ENCODE assay signal across 20 cellular contexts in the genomic region with DNA sequence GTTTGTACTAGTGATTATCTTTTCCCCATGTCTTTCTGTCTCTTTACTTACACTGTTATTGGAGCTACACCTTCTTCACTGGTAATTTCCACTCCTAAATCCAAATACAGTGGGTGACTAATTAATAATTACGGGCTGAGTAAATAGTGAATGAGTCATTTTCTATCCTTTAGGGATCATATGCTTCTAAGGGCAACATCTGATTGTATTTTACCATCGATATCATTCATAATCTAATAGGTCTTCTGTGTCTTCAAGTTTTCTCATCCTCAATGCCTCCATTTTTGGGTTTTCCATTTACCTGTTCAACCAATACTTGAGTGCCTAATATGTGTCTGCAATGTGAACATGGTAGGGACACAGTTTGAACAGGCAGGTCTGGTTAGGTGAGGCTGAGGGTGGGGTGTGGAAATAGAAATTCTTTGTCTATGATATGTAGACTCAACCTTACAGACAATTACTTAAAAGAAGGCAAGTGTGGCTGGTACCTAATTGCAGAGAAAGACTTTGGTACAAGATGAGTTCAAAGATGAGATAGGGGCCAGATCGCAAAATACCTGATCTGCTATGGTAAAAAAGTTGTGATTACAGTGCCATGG. TPM values are rescaled to one million over a fixed set of nuclear protein-coding genes. Genes with fewer than 3 reads are reported as not detected.
DNase-seq lines count a peak whose midpoint lies in the region; ATAC-seq and TF ChIP-seq lines count a peak whose summit lies in the region.
"Had no signal": no experiment of that assay in that cellular context is flagged by ENCODE, and none has a peak within 500 bp of the region (broad histone marks: within the 10 kb centered on the region; RNA-seq: fewer than 3 reads in every experiment).

No MANE protein-coding gene starts in this region.

- H2AFZ ChIP-seq in PC-9 (no peak overlapping the region), trophoblast cell (ENCODE audit: insufficient read depth, low read length, poor library complexity) (no peak overlapping the region)

- no peak overlapping the region for H4K91ac ChIP-seq in trophoblast cell (ENCODE audit: low read depth, low read length)

- no peaks in the 10 kb centered on the region for H3K9me3 ChIP-seq in PC-9 (ENCODE audit: insufficient read depth, low read depth)
- H3K9me3 ChIP-seq in trophoblast cell (ENCODE audit: insufficient read depth, low read depth, low read length), result peaks cover 2% of the 10 kb centered on the region
- H3K9me3 ChIP-seq in MG63, result no peaks in the 10 kb centered on the region
- no peaks in the 10 kb centered on the region for H3K9me3 ChIP-seq in SJCRH30 (replicated peaks)
- no peaks in the 10 kb centered on the region for H3K9me3 ChIP-seq in lower lobe of right lung
- H3K9me3 ChIP-seq: BLaER1, HAP-1 had no signal

- peaks cover 59% of the 10 kb centered on the region for H3K79me2 ChIP-seq in PC-9 (ENCODE audit: low read depth)
- H3K79me2 ChIP-seq in trophoblast cell (ENCODE audit: control insufficient read depth, insufficient read depth, low read length, poor library complexity), result no peaks in the 10 kb centered on the region

- DNase-seq in HCEC 1CT (peak; percentile 24), PC-9 (peak in 1 of 2 experiments; percentile 60), epithelial cell of esophagus (ENCODE audit: low read depth) (peak; percentile 78), trophoblast cell (peak; percentile 23 to 44), MG63 (no peak), SJCRH30 (no peak), lower lobe of right lung (no peak)
- no peak for DNase-seq in activated T-cell treated with anti-CD3 and anti-CD28 coated beads, Interleukin-2, amount 50 U/mL, for 48 hours
- DNase-seq: CD8-positive, alpha-beta T cell; NCI-H1048; NCI-H1436; NCI-H1930; NCI-H345; NCI-H524 treated with DMSO at 0.1 percent for 48 hours had no signal

- H3K27me3 ChIP-seq in PC-9 (ENCODE audit: insufficient read depth, low read depth) (no peaks in the 10 kb centered on the region), trophoblast cell (ENCODE audit: insufficient read depth, low read length) (no peaks in the 10 kb centered on the region), MG63 (no peaks in the 10 kb centered on the region), SJCRH30 (no peaks in the 10 kb centered on the region), lower lobe of right lung (ENCODE audit: low read depth) (no peaks in the 10 kb centered on the region)
- H3K27me3 ChIP-seq: BLaER1 had no signal

- ATAC-seq in lower lobe of right lung, result no peak
- ATAC-seq: CD8-positive, alpha-beta T cell; HepG2; Right ventricle myocardium inferior had no signal

- no peak overlapping the region for H4K12ac ChIP-seq in trophoblast cell (ENCODE audit: low read depth, low read length)

- H3K4me2 ChIP-seq in PC-9 (peak overlapping the region; percentile 54), trophoblast cell (ENCODE audit: low read length) (no peak overlapping the region)
- H3K4me2 ChIP-seq: BLaER1, KMS-11 had no signal

- H3K36me3 ChIP-seq in PC-9 (ENCODE audit: low read depth), result peaks cover 7% of the 10 kb centered on the region; the same call in 1 of the 2 replicates
- peaks cover 2 to 3% of the 10 kb centered on the region in 2 experiments for H3K36me3 ChIP-seq in trophoblast cell (ENCODE audit: control insufficient read depth in 1 of 2, insufficient read depth in 2 of 2, low read length in 2 of 2)
- H3K36me3 ChIP-seq in MG63, result 0 out of 2 replicates have a peak, but pooled peaks cover 2% of the 10 kb centered on the region
- no peaks in the 10 kb centered on the region for H3K36me3 ChIP-seq in SJCRH30
- no peaks in the 10 kb centered on the region for H3K36me3 ChIP-seq in lower lobe of right lung
- H3K36me3 ChIP-seq: HAP-1 had no signal

- H4K20me1 ChIP-seq in PC-9 (ENCODE audit: insufficient read depth), result no peaks in the 10 kb centered on the region

- POLR2A ChIA-PET in PC-9 (lab: Charles Lee; ENCODE audit: unreplicated experiment), result no interaction called here

- no peak overlapping the region for H3K18ac ChIP-seq in trophoblast cell (ENCODE audit: low read length)

- no peak overlapping the region for H3K4ac ChIP-seq in trophoblast cell (ENCODE audit: low read depth, low read length)

- CTCF ChIA-PET in PC-9 (lab: Charles Lee), result interaction anchor here (0.7 kb wide), 1 partner anchor 18 kb away, joined by 3 read pairs; no protein-coding TSS in a partner anchor

- no peak for TF ChIP-seq CTCF in PC-9 (conservative IDR thresholded peaks at IDR 0.05)
- no peak for TF ChIP-seq CTCF in epithelial cell of esophagus (IDR thresholded peaks at IDR 0.05; ENCODE audit: insufficient read depth, low read depth, low read length, missing control alignments)
- TF ChIP-seq CTCF in lower lobe of right lung (IDR thresholded peaks at IDR 0.05), result no peak

- H3K23ac ChIP-seq in trophoblast cell (ENCODE audit: low read length), result no peak overlapping the region

- H3K9ac ChIP-seq in trophoblast cell (ENCODE audit: low read length), result no peak overlapping the region
- H3K9ac ChIP-seq: BLaER1, KMS-11 had no signal

- H2BK5ac ChIP-seq in trophoblast cell (ENCODE audit: low read depth, low read length, poor library complexity), result no peak overlapping the region

- BruUV-seq in PC-9 (replicated peaks; lab: Mats Ljungman, UMichigan), result no TSS peak

- no peak overlapping the region for H2BK120ac ChIP-seq in trophoblast cell (ENCODE audit: insufficient read depth, low read length, poor library complexity)

- no peak overlapping the region for H4K8ac ChIP-seq in trophoblast cell (ENCODE audit: low read depth, low read length)

- intact Hi-C loops in PC-9 (cut with micrococcal nuclease; ENCODE audit: unreplicated experiment) (loop anchor here (10.0 kb wide), 1 partner anchor 178 kb away; no protein-coding TSS in a partner anchor), lower lobe of right lung (cut with DNase I) (no loop called here)

- H2AK5ac ChIP-seq in trophoblast cell (ENCODE audit: low read length), result no peak overlapping the region

- H3K4me3 ChIP-seq in PC-9 (no peak overlapping the region), epithelial cell of esophagus (ENCODE audit: low read length) (no peak overlapping the region), trophoblast cell (ENCODE audit: low read depth, low read length) (no peak overlapping the region), MG63 (no peak overlapping the region), SJCRH30 (no peak overlapping the region), lower lobe of right lung (no peak overlapping the region)
- H3K4me3 ChIP-seq: BLaER1, HAP-1, SK-N-MC had no signal

- H3K14ac ChIP-seq in trophoblast cell (ENCODE audit: low read length), result no peak overlapping the region

- H3F3A ChIP-seq in PC-9 (ENCODE audit: insufficient read depth, low read depth), result no peaks in the 10 kb centered on the region

- no CpG with 5 or more reads among the region's 3 CpGs for WGBS in trophoblast cell (ENCODE audit: extremely low coverage, insufficient coverage, insufficient read length)

- H3K27ac ChIP-seq in PC-9 (peak overlapping the region; percentile 26; the same call in 1 of the 2 replicates), trophoblast cell (ENCODE audit: low read depth, low read length) (no peak overlapping the region), SJCRH30 (no peak overlapping the region), lower lobe of right lung (no peak overlapping the region)
- H3K27ac ChIP-seq: BLaER1, KMS-11, SK-N-MC had no signal

- peaks cover 24% of the 10 kb centered on the region for H3K4me1 ChIP-seq in PC-9 (replicated peaks; ENCODE audit: insufficient read depth)
- no peaks in the 10 kb centered on the region for H3K4me1 ChIP-seq in trophoblast cell (ENCODE audit: control insufficient read depth in 1 of 2, insufficient read depth in 2 of 2, low read length in 2 of 2)
- H3K4me1 ChIP-seq in SJCRH30, result no peaks in the 10 kb centered on the region
- H3K4me1 ChIP-seq in lower lobe of right lung, result no peaks in the 10 kb centered on the region
- H3K4me1 ChIP-seq: BLaER1, HAP-1 had no signal

- no peaks in the 10 kb centered on the region for H3K9me2 ChIP-seq in PC-9 (ENCODE audit: insufficient read depth)

- H2BK12ac ChIP-seq in trophoblast cell (ENCODE audit: low read length), result no peak overlapping the region

- H3K79me1 ChIP-seq in trophoblast cell (ENCODE audit: low read length), result no peaks in the 10 kb centered on the region

RNA-seq across cellular contexts. Expression of gene DHX32, which starts 5.9 kb away (rescaled TPM):
- 50.4 and 51.0 TPM in 2 replicates for total RNA-seq in PC-9 (2021)
- 50.0 and 50.2 TPM in 2 replicates for polyA plus RNA-seq in trophoblast cell (2013)
- 29.6 and 37.2 TPM in 2 replicates for total RNA-seq in MG63 (2014; rRNA removed; shearing (Covaris generic); ENCODE audit: low replicate concordance)
- total RNA-seq in SJCRH30 (2014; rRNA removed; shearing (Covaris generic)), result 33.8 and 35.7 TPM in 2 replicates
- total RNA-seq in lower lobe of right lung, result 31.9 TPM

RNA-seq across cellular contexts. Expression of gene FANK1, which starts 9.4 kb away (rescaled TPM):
- 21.4 and 24.7 TPM in 2 replicates for total RNA-seq in PC-9 (2021)
- polyA plus RNA-seq in trophoblast cell (2013), result 12.6 and 13.7 TPM in 2 replicates
- total RNA-seq in MG63 (2014; rRNA removed; shearing (Covaris generic); ENCODE audit: low replicate concordance), result not detected in 2 replicates
- total RNA-seq in SJCRH30 (2014; rRNA removed; shearing (Covaris generic)), result 0.42 and 0.71 TPM in 2 replicates
- total RNA-seq in lower lobe of right lung, result 11.5 TPM
- total RNA-seq: CD8-positive, alpha-beta T cell; HepG2 had no signal

Comparison
In these comparisons a context has a peak if more than half of its experiments do, and no peak if none do; other contexts are left out.
1. DNase-seq: peak in HCEC 1CT (single experiment), epithelial cell of esophagus (single experiment) and trophoblast cell (2 of 2); none in MG63 (single experiment), SJCRH30 (0 of 2), lower lobe of right lung (single experiment) and activated T-cell treated with anti-CD3 and anti-CD28 coated beads, Interleukin-2, amount 50 U/mL, for 48 hours (0 of 2).